In the genomic region with DNA sequence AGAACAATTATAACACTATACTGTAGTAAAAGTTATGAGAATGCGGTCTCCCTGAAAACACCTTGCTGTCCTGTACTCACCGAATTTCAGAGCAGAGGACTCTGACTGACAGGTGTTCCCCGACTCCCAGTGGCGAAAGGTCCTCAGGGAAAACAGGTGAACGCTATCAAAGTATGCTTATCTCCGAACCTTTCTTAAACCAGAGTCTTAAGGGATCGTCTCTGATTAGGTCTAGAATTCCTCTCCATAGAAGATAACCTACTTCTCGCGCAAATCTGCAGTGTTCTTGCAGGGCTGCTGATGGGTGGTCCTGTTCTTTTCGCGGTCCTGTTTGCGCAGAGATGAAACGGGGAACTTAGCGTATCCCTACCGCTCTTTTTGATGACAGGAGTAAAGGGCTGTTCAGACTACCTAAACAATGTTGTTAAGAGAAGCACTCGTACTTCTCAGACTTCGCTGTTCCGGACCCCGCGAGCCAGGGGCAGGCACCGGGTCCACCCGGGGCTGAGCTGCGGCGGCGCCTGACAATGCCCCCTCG, we compare ENCODE assay signal across 8 cellular contexts. TPM values are rescaled to one million over a fixed set of nuclear protein-coding genes. Genes with fewer than 3 reads are reported as not detected.
DNase-seq lines count a peak whose midpoint lies in the region; ATAC-seq, FAIRE-seq and TF ChIP-seq lines count a peak whose summit lies in the region.

No MANE protein-coding gene starts in this region.

- H3K36me3 ChIP-seq in psoas muscle (ENCODE audit: insufficient read depth in 1 of 2, low read depth in 1 of 2): no peaks in the 10 kb centered on the region

- intact Hi-C loops in psoas muscle (cut with DNase I): no loop called here

- peak overlapping the region; percentile 85 for H3K4me3 ChIP-seq in psoas muscle

- DNase-seq in NCI-H510A treated with DMSO at 0.1 percent for 48 hours (lab: John Stamatoyannopoulos, UW) (peak; percentile 22), NCI-H510A (lab: John Stamatoyannopoulos, UW) (no peak), HuH-7.5 (ENCODE audit: low spot score) (peak; percentile 36), germinal center (ENCODE audit: low spot score) (peak; percentile 13), psoas muscle (no peak), urothelium cell line (ENCODE audit: low spot score) (no peak)
- peak; percentile 34 to 55 for DNase-seq in activated T-cell treated with anti-CD3 and anti-CD28 coated beads, Interleukin-2, amount 50 U/mL, for 72 hours

- peaks cover 27% of the 10 kb centered on the region for H3K4me1 ChIP-seq in psoas muscle

- no peaks in the 10 kb centered on the region for H3K27me3 ChIP-seq in psoas muscle (ENCODE audit: insufficient read depth in 3 of 3, low read length in 2 of 3)

- peaks cover 46% of the 10 kb centered on the region for H3K4me1 Mint-ChIP-seq in activated T-cell treated with anti-CD3 and anti-CD28 coated beads, Interleukin-2, amount 50 U/mL, for 72 hours (ENCODE audit: low read depth)

- WGBS in psoas muscle, 3 donors: 0 to 1% (median 0%) methylated on average over 26 of the region's 26 CpGs

- TF ChIP-seq CTCF in psoas muscle (IDR thresholded peaks at IDR 0.05): no peak

- H3K4me3 Mint-ChIP-seq in activated T-cell treated with anti-CD3 and anti-CD28 coated beads, Interleukin-2, amount 50 U/mL, for 72 hours: peak overlapping the region; percentile 81 to 93

- H3K27ac Mint-ChIP-seq in activated T-cell treated with anti-CD3 and anti-CD28 coated beads, Interleukin-2, amount 50 U/mL, for 72 hours: peak overlapping the region; percentile 91

- H3K27me3 Mint-ChIP-seq in activated T-cell treated with anti-CD3 and anti-CD28 coated beads, Interleukin-2, amount 50 U/mL, for 72 hours (ENCODE audit: low read depth): no peaks in the 10 kb centered on the region

- peak overlapping the region; percentile 96 for H3K27ac ChIP-seq in psoas muscle

- ATAC-seq in GM21528 (IDR thresholded peaks at IDR 0.05; ENCODE audit: low FRiP score, unreplicated experiment) (peak; percentile 21), psoas muscle (peak in 2 of 4 donors; percentile 35 to 51)
- ATAC-seq in activated T-cell treated with anti-CD3 and anti-CD28 coated beads, Interleukin-2, amount 50 U/mL, for 72 hours (replicated peaks in 1 of 2): peak; percentile 11 to 20

- FAIRE-seq in urothelium cell line (lab: Jason Lieb, UNC): no peak

- peaks cover 0 to 1% of the 10 kb centered on the region in 2 donors for H3K36me3 Mint-ChIP-seq in activated T-cell treated with anti-CD3 and anti-CD28 coated beads, Interleukin-2, amount 50 U/mL, for 72 hours (ENCODE audit: insufficient read depth in 2 of 2)

- no peaks in the 10 kb centered on the region for H3K9me3 Mint-ChIP-seq in activated T-cell treated with anti-CD3 and anti-CD28 coated beads, Interleukin-2, amount 50 U/mL, for 72 hours

- H3K9me3 ChIP-seq in psoas muscle: no peaks in the 10 kb centered on the region

RNA-seq across cellular contexts. Expression of a gene that starts 1.0 kb away (rescaled TPM):
- total RNA-seq in activated T-cell treated with anti-CD3 and anti-CD28 coated beads, Interleukin-2, amount 50 U/mL, for 72 hours: 10 to 100 TPM; 24.6 to 30.1 TPM
- 10 to 100 TPM; 58.4 to 75.9 (median 61.8) TPM for total RNA-seq in psoas muscle
- 10 to 100 TPM; 27.2 to 69.8 (median 34.3) TPM for polyA plus RNA-seq in psoas muscle

Comparison
In these comparisons a context has a peak if more than half of its experiments do, and no peak if none do; other contexts are left out.
1. DNase-seq: peak in NCI-H510A treated with DMSO at 0.1 percent for 48 hours (single experiment), HuH-7.5 (single experiment), activated T-cell treated with anti-CD3 and anti-CD28 coated beads, Interleukin-2, amount 50 U/mL, for 72 hours (2 of 2) and germinal center (single experiment); none in NCI-H510A (single experiment), psoas muscle (0 of 2) and urothelium cell line (single experiment).